Comparison of ENCODE assay signal across 21 cellular contexts in the genomic region with DNA sequence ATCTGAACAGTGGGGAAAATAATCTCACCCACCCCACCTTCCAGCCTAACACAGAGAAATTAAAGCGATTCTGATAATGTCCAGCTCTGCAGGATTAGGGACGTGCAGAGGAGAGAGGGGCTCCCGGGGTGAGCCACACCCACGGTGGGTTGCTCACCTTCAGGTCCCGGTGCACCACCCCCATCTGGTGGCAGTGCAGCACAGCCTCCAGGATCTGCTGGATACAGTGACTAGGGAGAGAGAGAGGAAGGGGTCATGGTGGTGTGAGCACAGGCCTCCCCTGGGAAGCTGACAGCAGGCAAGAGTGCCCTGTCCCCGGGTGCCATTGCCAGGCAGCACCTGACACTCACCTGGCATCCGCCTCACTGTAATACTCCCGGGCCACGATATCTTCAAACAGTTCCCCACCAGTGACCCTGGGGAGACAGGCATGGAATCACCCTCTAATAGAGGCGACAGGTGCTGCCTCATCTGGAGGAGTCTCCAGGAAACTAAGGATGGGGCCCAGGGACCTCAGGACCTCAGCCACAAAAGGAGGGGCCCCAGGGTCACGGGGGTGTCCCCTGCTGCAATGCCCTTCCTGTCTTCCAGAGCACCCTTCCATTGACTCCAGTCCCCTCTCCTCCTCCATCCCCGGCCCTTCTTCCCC. TPM values are rescaled to one million over a fixed set of nuclear protein-coding genes. Genes with fewer than 3 reads are reported as not detected.
A peak's percentile ranks its signal among the peaks of the same experiment; 100 is the strongest.
DNase-seq lines count a peak whose midpoint lies in the region; ATAC-seq, FAIRE-seq and TF ChIP-seq lines count a peak whose summit lies in the region.
"Had no signal": no experiment of that assay in that cellular context is flagged by ENCODE, and none has a peak within 500 bp of the region (broad histone marks: within the 10 kb centered on the region; RNA-seq: fewer than 3 reads in every experiment).

No MANE protein-coding gene starts in this region.

- CTCF ChIA-PET in PC-3 (lab: Charles Lee): interaction anchor here (0.6 kb wide), 1 partner anchor 33 kb away, joined by 5 read pairs; no protein-coding TSS in a partner anchor

- H3K4me2 ChIP-seq in DND-41 (ENCODE audit: insufficient read depth, low read length) (no peak overlapping the region), PC-3 (ENCODE audit: low read length) (no peak overlapping the region)

- H3K9me3 ChIP-seq in DND-41 (ENCODE audit: insufficient read depth, low read length, severe bottlenecking): no peaks in the 10 kb centered on the region
- no peaks in the 10 kb centered on the region for H3K9me3 ChIP-seq in PC-3 (ENCODE audit: low read length)
- H3K9me3 ChIP-seq in esophagus muscularis mucosa: no peaks in the 10 kb centered on the region
- H3K9me3 ChIP-seq: HAP-1 had no signal

- no peaks in the 10 kb centered on the region for H3K36me3 ChIP-seq in DND-41 (ENCODE audit: insufficient read depth, low read length)
- no peaks in the 10 kb centered on the region for H3K36me3 ChIP-seq in PC-3 (ENCODE audit: low read depth, low read length)
- H3K36me3 ChIP-seq in esophagus muscularis mucosa: no peaks in the 10 kb centered on the region
- H3K36me3 ChIP-seq: HAP-1 had no signal

- H2AFZ ChIP-seq in DND-41 (ENCODE audit: low read depth, low read length): no peak overlapping the region
- H2AFZ ChIP-seq in PC-3 (ENCODE audit: low read length): no peak overlapping the region

- TF ChIP-seq EP300 in esophagus muscularis mucosa (IDR thresholded peaks at IDR 0.05): no peak

- no peak overlapping the region for H3K27ac ChIP-seq in DND-41 (ENCODE audit: low read length)
- H3K27ac ChIP-seq in PC-3 (ENCODE audit: low read length): no peak overlapping the region
- no peak overlapping the region for H3K27ac ChIP-seq in esophagus muscularis mucosa (replicated peaks in 1 of 4)

- no peak for DNase-seq in DND-41
- DNase-seq in PC-3: no peak
- peak; percentile 66 for DNase-seq in endothelial cell (ENCODE audit: low spot score)
- DNase-seq in neural crest cell (ENCODE audit: low read depth, low spot score): no peak
- no peak for DNase-seq in activated T-cell treated with anti-CD3 and anti-CD28 coated beads, Interleukin-2, amount 50 U/mL, for 1 hour
- DNase-seq in esophagus muscularis mucosa (ENCODE audit: extremely low spot score): no peak
- DNase-seq in GM12892 (ENCODE audit: insufficient read length): no peak
- DNase-seq: activated CD4-positive, alpha-beta T cell treated with anti-CD3 and anti-CD28 coated beads, Interleukin-2, amount 50 U/mL, for 48 hours; anterior cingulate cortex; CD4-positive, CD25-positive, alpha-beta regulatory T cell; effector memory CD4-positive, alpha-beta T cell; GDM1; left colon; natural killer cell; RPMI8226 had no signal

- H3K9ac ChIP-seq in DND-41 (ENCODE audit: low read depth, low read length) (no peak overlapping the region), PC-3 (ENCODE audit: low read length) (no peak overlapping the region)

- 81% methylated on average over 11 of the region's 12 CpGs for WGBS in esophagus muscularis mucosa

- peaks cover 11% of the 10 kb centered on the region for H3K4me1 Mint-ChIP-seq in endothelial cell (ENCODE audit: unreplicated experiment)
- H3K4me1 Mint-ChIP-seq in neural crest cell: peaks cover 49% of the 10 kb centered on the region
- H3K4me1 Mint-ChIP-seq: CD4-positive, CD25-positive, alpha-beta regulatory T cell; natural killer cell had no signal

- BruUV-seq in PC-3 (replicated peaks; lab: Mats Ljungman, UMichigan): no TSS peak

- no peak overlapping the region for H3K4me3 ChIP-seq in DND-41 (ENCODE audit: low read depth in 1 of 2, low read length in 2 of 2)
- no peak overlapping the region for H3K4me3 ChIP-seq in PC-3 (ENCODE audit: low read length)
- no peak overlapping the region for H3K4me3 ChIP-seq in esophagus muscularis mucosa
- H3K4me3 ChIP-seq: HAP-1 had no signal

- POLR2A ChIA-PET in PC-3 (lab: Charles Lee; ENCODE audit: unreplicated experiment): no interaction called here

- TF ChIP-seq POLR2A in esophagus muscularis mucosa (IDR thresholded peaks at IDR 0.05; ENCODE audit: low read depth) (no peak), GM12892 (IDR thresholded peaks at IDR 0.05; ENCODE audit: low read depth, low read length) (no peak)

- peak; percentile 2 for TF ChIP-seq CTCF in DND-41 (IDR thresholded peaks at IDR 0.05; ENCODE audit: borderline replicate concordance, extremely low read depth, low read length, poor library complexity, severe bottlenecking)
- peak; percentile 44 for TF ChIP-seq CTCF in PC-3 (conservative IDR thresholded peaks at IDR 0.05; ENCODE audit: low read depth, low read length)
- no peak for TF ChIP-seq CTCF in endothelial cell (IDR thresholded peaks at IDR 0.05; ENCODE audit: unreplicated experiment)
- peak; percentile 26 for TF ChIP-seq CTCF in neural crest cell (conservative IDR thresholded peaks at IDR 0.05)
- TF ChIP-seq CTCF in esophagus muscularis mucosa (IDR thresholded peaks at IDR 0.05): no peak

- H3K27me3 ChIP-seq in DND-41 (ENCODE audit: insufficient read depth, low read length, poor library complexity) (peaks cover 11% of the 10 kb centered on the region), PC-3 (ENCODE audit: low read length) (no peaks in the 10 kb centered on the region), esophagus muscularis mucosa (no peaks in the 10 kb centered on the region)

- intact Hi-C loops in PC-3 (cut with micrococcal nuclease) (no loop called here), esophagus muscularis mucosa (cut with DNase I) (no loop called here)

- peak overlapping the region; percentile 66 for H3K4me3 Mint-ChIP-seq in endothelial cell (ENCODE audit: unreplicated experiment)
- H3K4me3 Mint-ChIP-seq in neural crest cell: no peak overlapping the region
- H3K4me3 Mint-ChIP-seq: CD4-positive, CD25-positive, alpha-beta regulatory T cell; natural killer cell had no signal

- no peaks in the 10 kb centered on the region for H3K79me2 ChIP-seq in DND-41 (ENCODE audit: insufficient read depth, low read length)
- no peaks in the 10 kb centered on the region for H3K79me2 ChIP-seq in PC-3 (ENCODE audit: low read length)

- peak overlapping the region; percentile 67 for H3K27ac Mint-ChIP-seq in endothelial cell (ENCODE audit: unreplicated experiment)
- no peak overlapping the region for H3K27ac Mint-ChIP-seq in neural crest cell (ENCODE audit: unreplicated experiment)
- H3K27ac Mint-ChIP-seq: activated T-helper 2 cell treated with anti-CD3 and anti-CD28 coated beads, Interferon-gamma antibody, Interleukin-2, Interleukin-4, amounts not matched to agents 10 μg/mL and 5 μg/mL and 100 μg/mL, durations not matched to agents 14 hours and 24 hours and 36 hours; CD4-positive, CD25-positive, alpha-beta regulatory T cell; natural killer cell had no signal

- no peaks in the 10 kb centered on the region for H3K9me2 ChIP-seq in PC-3 (replicated peaks; ENCODE audit: low read length)

- FAIRE-seq in GM12892 (lab: Jason Lieb, UNC): no peak
- FAIRE-seq: GM18507, small intestine had no signal

- no peak for ATAC-seq in DND-41 (ENCODE audit: insufficient read depth, low read depth)
- ATAC-seq in PC-3: no peak
- ATAC-seq in GM19467 (IDR thresholded peaks at IDR 0.05; ENCODE audit: unreplicated experiment): no peak
- ATAC-seq: left colon, natural killer cell had no signal

- H3K36me3 Mint-ChIP-seq in endothelial cell (ENCODE audit: low read depth, unreplicated experiment) (no peaks in the 10 kb centered on the region), neural crest cell (ENCODE audit: low read depth) (no peaks in the 10 kb centered on the region)
- H3K36me3 Mint-ChIP-seq: CD4-positive, CD25-positive, alpha-beta regulatory T cell; natural killer cell had no signal

- H3K4me1 ChIP-seq in DND-41 (ENCODE audit: insufficient read depth, low read length) (no peaks in the 10 kb centered on the region), PC-3 (ENCODE audit: insufficient read depth, low read length) (peaks cover 10% of the 10 kb centered on the region), esophagus muscularis mucosa (no peaks in the 10 kb centered on the region)

- H3F3A ChIP-seq in PC-3 (ENCODE audit: low read length, unreplicated experiment): no peaks in the 10 kb centered on the region

- H3K27me3 Mint-ChIP-seq in endothelial cell (ENCODE audit: unreplicated experiment) (peaks cover 5% of the 10 kb centered on the region), neural crest cell (ENCODE audit: low read depth) (peaks cover 10% of the 10 kb centered on the region)

- H4K20me1 ChIP-seq in DND-41 (ENCODE audit: insufficient read depth, low read length) (no peaks in the 10 kb centered on the region; the same call in 1 of the 2 replicates), PC-3 (ENCODE audit: low read length) (no peaks in the 10 kb centered on the region)

- H3K9me3 Mint-ChIP-seq in endothelial cell (ENCODE audit: unreplicated experiment): no peaks in the 10 kb centered on the region
- no peaks in the 10 kb centered on the region for H3K9me3 Mint-ChIP-seq in neural crest cell
- H3K9me3 Mint-ChIP-seq: activated T-helper 2 cell treated with anti-CD3 and anti-CD28 coated beads, Interferon-gamma antibody, Interleukin-2, Interleukin-4, amounts not matched to agents 10 μg/mL and 5 μg/mL and 100 μg/mL, durations not matched to agents 14 hours and 24 hours and 36 hours; natural killer cell had no signal

RNA-seq across cellular contexts. Expression of gene CAMK2A, which starts 33.0 kb away (rescaled TPM):
- total RNA-seq in PC-3 (2014; rRNA removed) (0.15 TPM in 1 of 2 replicates, not detected in the other), endothelial cell (ENCODE audit: unreplicated experiment) (1.1 TPM), neural crest cell (0.30 and 0.59 TPM in 2 replicates), esophagus muscularis mucosa (1 to 10 TPM; 2.5 to 8.0 (median 3.8) TPM)
- not detected for polyA plus RNA-seq in GM12892 (2012; ENCODE audit: missing spikeins)
- total RNA-seq: activated T-helper 2 cell treated with anti-CD3 and anti-CD28 coated beads, Interferon-gamma antibody, Interleukin-2, Interleukin-4, amounts not matched to agents 10 μg/mL and 5 μg/mL and 100 μg/mL, durations not matched to agents 14 hours and 24 hours and 36 hours; CD4-positive, CD25-positive, alpha-beta regulatory T cell; NCI-H460 had no signal
- polyA plus RNA-seq: CD4-positive, CD25-positive, alpha-beta regulatory T cell had no signal

RNA-seq across cellular contexts. Expression of gene ARSI, which starts 46.2 kb away (rescaled TPM):
- total RNA-seq in PC-3 (2014; rRNA removed): 5.9 and 6.3 TPM in 2 replicates
- total RNA-seq in endothelial cell (ENCODE audit: unreplicated experiment): 3.8 TPM
- total RNA-seq in neural crest cell: 0.25 and 0.51 TPM in 2 replicates
- 10 to 100 TPM in 3 of 4 donors, 1 to 10 TPM in 1; 5.8 to 20.6 (median 10.1) TPM for total RNA-seq in esophagus muscularis mucosa
- not detected for polyA plus RNA-seq in GM12892 (2012; ENCODE audit: missing spikeins)
- total RNA-seq: activated T-helper 2 cell treated with anti-CD3 and anti-CD28 coated beads, Interferon-gamma antibody, Interleukin-2, Interleukin-4, amounts not matched to agents 10 μg/mL and 5 μg/mL and 100 μg/mL, durations not matched to agents 14 hours and 24 hours and 36 hours; CD4-positive, CD25-positive, alpha-beta regulatory T cell had no signal
- polyA plus RNA-seq: CD4-positive, CD25-positive, alpha-beta regulatory T cell had no signal

Comparison
In these comparisons a context has a peak if more than half of its experiments do, and no peak if none do; other contexts are left out.
1. CTCF ChIP-seq: peak in DND-41 (single experiment), PC-3 (single experiment) and neural crest cell (single experiment); none in endothelial cell (single experiment) and esophagus muscularis mucosa (0 of 3).